In genomic region chr5:168404366-168404765, GRCh38 we compare ENCODE assay signal across 11 cellular contexts.
DNase-seq lines count a peak whose midpoint lies in the region; ATAC-seq, FAIRE-seq and TF ChIP-seq lines count a peak whose summit lies in the region.
"Had no signal": no experiment of that assay in that cellular context is flagged by ENCODE, and none has a peak within 500 bp of the region (broad histone marks: within the 10 kb centered on the region; RNA-seq: fewer than 3 reads in every experiment).

No MANE protein-coding gene starts in this region.

- intact Hi-C loops in Right ventricle myocardium superior (cut with DNase I), result no loop called here

- H3K27ac ChIP-seq in right atrium auricular region (peak overlapping the region in 1 of 2 donors; percentile 31), keratinocyte (ENCODE audit: control insufficient read depth, insufficient read depth, low read length) (peak overlapping the region; percentile 8)
- H3K27ac ChIP-seq: 22Rv1 had no signal

- dilution Hi-C loops in keratinocyte (cut with MboI; ENCODE audit: extremely low pct_ligation_motif_present, low sequenced_read_pairs), result no loop called here

- peak overlapping the region; percentile 92 for H3K27ac Mint-ChIP-seq in chondrocyte (ENCODE audit: unreplicated experiment)
- H3K27ac Mint-ChIP-seq in stimulated activated effector memory CD8-positive, alpha-beta T cell treated with anti-CD3 and anti-CD28 coated beads, Interleukin-12 subunit alpha, Interleukin-12 subunit beta, amount 100 ng/mL, for 72 hours, result no peak overlapping the region

- H3K27me3 Mint-ChIP-seq in chondrocyte (ENCODE audit: low read depth), result peaks cover 1% of the 10 kb centered on the region

- peak overlapping the region; percentile 35 for H3K4me2 ChIP-seq in keratinocyte (ENCODE audit: control insufficient read depth, extremely low read depth, insufficient read depth, low read depth, low read length)

- no peaks in the 10 kb centered on the region for H4K20me1 ChIP-seq in keratinocyte (ENCODE audit: control insufficient read depth, extremely low read depth, insufficient read depth, low read length)

- peaks cover 5% of the 10 kb centered on the region for H3K9me1 ChIP-seq in keratinocyte (ENCODE audit: control insufficient read depth, extremely low read depth, insufficient read depth, low read length)

- TF ChIP-seq CTCF in right atrium auricular region (IDR thresholded peaks at IDR 0.05), result no peak
- TF ChIP-seq CTCF in chondrocyte (IDR thresholded peaks at IDR 0.05), result peak; percentile 37
- no peak for TF ChIP-seq CTCF in keratinocyte (optimal IDR thresholded peaks at IDR 0.05 in 1 of 3, IDR thresholded peaks at IDR 0.05 in 1 of 3, conservative IDR thresholded peaks at IDR 0.05 in 1 of 3; ENCODE audit: extremely low read depth in 1 of 3, insufficient read depth in 2 of 3, low read length in 3 of 3)

- peaks cover 38% of the 10 kb centered on the region for H3K4me1 Mint-ChIP-seq in chondrocyte (ENCODE audit: low read depth)
- peaks cover 12% of the 10 kb centered on the region for H3K4me1 Mint-ChIP-seq in stimulated activated effector memory CD8-positive, alpha-beta T cell treated with anti-CD3 and anti-CD28 coated beads, Interleukin-12 subunit alpha, Interleukin-12 subunit beta, amount 100 ng/mL, for 72 hours

- FAIRE-seq in keratinocyte (lab: Jason Lieb, UNC), result peak; percentile 96

- H3K27me3 ChIP-seq in right atrium auricular region, result no peaks in the 10 kb centered on the region
- H3K27me3 ChIP-seq in keratinocyte (ENCODE audit: control insufficient read depth, extremely low read depth, insufficient read depth, low read length), result no peaks in the 10 kb centered on the region

- peak overlapping the region; percentile 0 for H3K9ac ChIP-seq in keratinocyte (ENCODE audit: control insufficient read depth, extremely low read depth, insufficient read depth, low read length)

- H3K4me3 Mint-ChIP-seq in chondrocyte (ENCODE audit: unreplicated experiment), result peak overlapping the region; percentile 6
- H3K4me3 Mint-ChIP-seq in stimulated activated effector memory CD8-positive, alpha-beta T cell treated with anti-CD3 and anti-CD28 coated beads, Interleukin-12 subunit alpha, Interleukin-12 subunit beta, amount 100 ng/mL, for 72 hours, result no peak overlapping the region

- H3K4me3 ChIP-seq in right atrium auricular region (no peak overlapping the region), keratinocyte (ENCODE audit: control insufficient read depth in 2 of 3, extremely low read depth in 1 of 3, insufficient read depth in 2 of 3, low read depth in 1 of 3, low read length in 3 of 3) (no peak overlapping the region)
- H3K4me3 ChIP-seq: lung had no signal

- DNase-seq in Right ventricle myocardium superior (no peak), right atrium auricular region (ENCODE audit: low spot score) (no peak), chondrocyte (ENCODE audit: low spot score) (no peak), keratinocyte (ENCODE audit: low read depth, low spot score) (no peak), HPDE6-E6E7 (ENCODE audit: extremely low spot score) (no peak), NCI-H1092 treated with DMSO at 0.1 percent for 48 hours (lab: John Stamatoyannopoulos, UW) (no peak), HT-29 (ENCODE audit: low spot score) (no peak)
- no peak for DNase-seq in stimulated activated effector memory CD8-positive, alpha-beta T cell treated with anti-CD3 and anti-CD28 coated beads, Interleukin-12 subunit alpha, Interleukin-12 subunit beta, amount 100 ng/mL, for 72 hours (ENCODE audit: low spot score in 2 of 2)
- DNase-seq: NCI-H2029 treated with DMSO at 0.1 percent for 48 hours had no signal

- peak; percentile 65 for ATAC-seq in Right ventricle myocardium superior (ENCODE audit: poor library complexity)
- no peak for ATAC-seq in stimulated activated effector memory CD8-positive, alpha-beta T cell treated with anti-CD3 and anti-CD28 coated beads, Interleukin-12 subunit alpha, Interleukin-12 subunit beta, amount 100 ng/mL, for 72 hours

- H3K36me3 ChIP-seq in right atrium auricular region (no peaks in the 10 kb centered on the region), keratinocyte (ENCODE audit: control insufficient read depth in 2 of 2, extremely low read depth in 1 of 2, insufficient read depth in 2 of 2, low read length in 2 of 2) (peaks cover 13 to 18% of the 10 kb centered on the region in 2 experiments)

- peaks cover 0 to 14% of the 10 kb centered on the region in 2 donors for H3K4me1 ChIP-seq in right atrium auricular region
- H3K4me1 ChIP-seq in keratinocyte (ENCODE audit: control insufficient read depth, extremely low read depth, insufficient read depth, low read length), result peaks cover 40% of the 10 kb centered on the region

- H2AFZ ChIP-seq in keratinocyte (ENCODE audit: control insufficient read depth, low read length), result no peak overlapping the region

- H3K9me3 ChIP-seq in right atrium auricular region, result no peaks in the 10 kb centered on the region
- no peaks in the 10 kb centered on the region for H3K9me3 ChIP-seq in keratinocyte (ENCODE audit: control insufficient read depth, low read depth, low read length)

- peaks cover 1% of the 10 kb centered on the region for H3K36me3 Mint-ChIP-seq in chondrocyte (ENCODE audit: low read depth)
- H3K36me3 Mint-ChIP-seq in stimulated activated effector memory CD8-positive, alpha-beta T cell treated with anti-CD3 and anti-CD28 coated beads, Interleukin-12 subunit alpha, Interleukin-12 subunit beta, amount 100 ng/mL, for 72 hours, result no peaks in the 10 kb centered on the region

- no peaks in the 10 kb centered on the region for H3K79me2 ChIP-seq in keratinocyte (ENCODE audit: control insufficient read depth, insufficient read depth, low read length)

- no peaks in the 10 kb centered on the region for H3K9me3 Mint-ChIP-seq in chondrocyte (ENCODE audit: low read depth)
- H3K9me3 Mint-ChIP-seq in stimulated activated effector memory CD8-positive, alpha-beta T cell treated with anti-CD3 and anti-CD28 coated beads, Interleukin-12 subunit alpha, Interleukin-12 subunit beta, amount 100 ng/mL, for 72 hours, result no peaks in the 10 kb centered on the region
